In the genomic region with DNA sequence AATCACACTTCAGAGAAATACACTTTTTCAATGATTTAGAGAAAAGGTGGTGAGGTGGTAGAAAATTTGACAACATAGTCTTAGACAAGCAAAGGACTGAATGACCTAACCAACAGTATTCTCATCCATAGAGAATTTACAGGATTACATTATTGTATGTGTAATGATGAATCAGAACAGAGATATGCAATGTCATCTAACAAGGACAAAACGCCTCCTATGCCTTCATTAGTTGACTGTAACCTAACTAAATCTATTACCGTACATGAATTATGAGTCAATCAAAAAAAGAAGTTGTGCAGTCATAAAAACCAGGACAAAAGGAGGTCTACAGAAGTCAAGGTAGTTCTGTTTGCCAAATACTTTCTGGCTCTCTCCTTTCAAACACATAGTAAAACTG, we compare ENCODE assay signal across 13 cellular contexts.
A peak's percentile ranks its signal among the peaks of the same experiment; 100 is the strongest.
DNase-seq lines count a peak whose midpoint lies in the region; ATAC-seq, FAIRE-seq and TF ChIP-seq lines count a peak whose summit lies in the region.
"Had no signal": no experiment of that assay in that cellular context is flagged by ENCODE, and none has a peak within 500 bp of the region (broad histone marks: within the 10 kb centered on the region; RNA-seq: fewer than 3 reads in every experiment).

No MANE protein-coding gene starts in this region.

- no peak overlapping the region for H3K27ac ChIP-seq in AG04450 (ENCODE audit: low read depth, low read length)
- H3K27ac ChIP-seq: neutrophil had no signal

- DNase-seq in AG04450 (ENCODE audit: low read depth, low spot score) = peak; percentile 36
- DNase-seq in HTR-8/SVneo (ENCODE audit: insufficient read length, low spot score) = peak; percentile 14
- DNase-seq in astrocyte of the hippocampus (ENCODE audit: low read depth, low spot score) = peak; percentile 34
- DNase-seq in hepatic stellate cell (ENCODE audit: low spot score) = peak; percentile 45
- DNase-seq in amygdala (lab: John Stamatoyannopoulos, UW) = no peak
- DNase-seq: activated CD4-positive, alpha-beta T cell treated with anti-CD3 and anti-CD28 coated beads, Interleukin-2, amount 10 ng/mL, durations not matched to agents 7 days and 5 days; DMS79; NCI-H446 had no signal

- CTCF ChIA-PET in AG04450 (lab: Charles Lee) = no interaction called here

- no peak for ATAC-seq in GM18502 (IDR thresholded peaks at IDR 0.05; ENCODE audit: poor library complexity, unreplicated experiment)
- no peak for ATAC-seq in HG02973 (IDR thresholded peaks at IDR 0.05; ENCODE audit: unreplicated experiment)
- no peak for ATAC-seq in HG03280 (IDR thresholded peaks at IDR 0.05; ENCODE audit: unreplicated experiment)

- no peak for FAIRE-seq in HTR-8/SVneo (lab: Jason Lieb, UNC)
- FAIRE-seq: H1 had no signal

- no peak for TF ChIP-seq CTCF in AG04450 (IDR thresholded peaks at IDR 0.05; ENCODE audit: low read depth, low read length)

- POLR2A ChIA-PET in AG04450 (lab: Yijun Ruan, JAX) = no interaction called here

- peaks cover 2% of the 10 kb centered on the region; the same call in 1 of the 2 replicates for H3K9me3 ChIP-seq in AG04450 (ENCODE audit: control insufficient read depth, insufficient read depth, low read length)
- H3K9me3 ChIP-seq: neutrophil had no signal

- no peak overlapping the region for H3K4me3 ChIP-seq in AG04450 (ENCODE audit: low read depth, low read length)

- H3K27me3 ChIP-seq in AG04450 (ENCODE audit: control insufficient read depth, insufficient read depth, low read length) = no peaks in the 10 kb centered on the region

Comparison
In these comparisons a context has a peak if more than half of its experiments do, and no peak if none do; other contexts are left out.
1. DNase-seq: peak in AG04450 (single experiment), HTR-8/SVneo (single experiment), astrocyte of the hippocampus (single experiment) and hepatic stellate cell (single experiment); none in amygdala (0 of 56).